Comparison of ENCODE assay signal across 21 cellular contexts in genomic region chr10:20166291-20166690, GRCh38.
"Had no signal": no experiment of that assay in that cellular context is flagged by ENCODE, and none has a peak within 500 bp of the region (broad histone marks: within the 10 kb centered on the region; RNA-seq: fewer than 3 reads in every experiment).

No MANE protein-coding gene starts in this region.

- H3K4me2 ChIP-seq: SK-N-SH had no signal

- H3K27ac ChIP-seq: SJCRH30 had no signal

- H3K4me3 ChIP-seq: SJCRH30 had no signal

- H3K27me3 ChIP-seq: SJCRH30 had no signal

- H3K4me1 ChIP-seq: SJCRH30 had no signal

- H3K9ac ChIP-seq: SK-N-SH had no signal

- H3K9me3 ChIP-seq: SJCRH30, SK-N-SH had no signal

- H3K36me3 ChIP-seq: SJCRH30 had no signal

- ATAC-seq: activated CD4-positive, alpha-beta T cell treated with anti-CD3 and anti-CD28 coated beads for 36 hours; activated CD4-positive, CD25-positive, alpha-beta regulatory T cell treated with anti-CD3 and anti-CD28 coated beads, Interleukin-2, amount 50 U/mL, for 24 hours; activated CD8-positive, alpha-beta T cell treated with anti-CD3 and anti-CD28 coated beads, Interleukin-2, amount 10 ng/mL, durations not matched to agents 7 days and 5 days; Panc1 had no signal

- DNase-seq: activated CD4-positive, alpha-beta T cell treated with anti-CD3 and anti-CD28 coated beads for 36 hours; activated CD4-positive, alpha-beta T cell treated with anti-CD3 and anti-CD28 coated beads, Interleukin-2, amount 10 ng/mL, durations not matched to agents 7 days and 5 days; activated CD4-positive, alpha-beta T cell treated with anti-CD3 and anti-CD28 coated beads, Interleukin-2, amount 50 U/mL, for 48 hours; activated CD8-positive, alpha-beta T cell treated with anti-CD3 and anti-CD28 coated beads, Interleukin-2, amount 10 ng/mL, durations not matched to agents 7 days and 5 days; activated gamma-delta T cell; activated naive CD4-positive, alpha-beta T cell treated with Interleukin-2 at 50 U/mL for 16 hours; activated naive CD8-positive, alpha-beta T cell treated with anti-CD3 and anti-CD28 coated beads, Interleukin-2, amount 10 ng/mL, durations not matched to agents 7 days and 5 days; activated T-cell treated with anti-CD3 and anti-CD28 coated beads, Interleukin-2, amount 50 U/mL, for 24 hours; anterior cingulate cortex; central memory CD4-positive, alpha-beta T cell; NCI-H1092 treated with DMSO at 0.1 percent for 48 hours; NCI-H1417; NCI-H187 treated with DMSO at 0.1 percent for 48 hours; NCI-H2081; NCI-H345; NCI-H524 treated with DMSO at 0.1 percent for 48 hours; SHP77; SJCRH30; SK-N-SH had no signal
